1 cellular context compared by ENCODE assay signal in genomic region chr6:127015858-127016257, GRCh38.
TF ChIP-seq lines count a peak whose summit lies in the region.

No MANE protein-coding gene starts in this region.

TF ChIP-seq in GM23338, 12 proteins besides CTCF, POLR2A, EP300 and RAD21 (continued from another document):
- TF ChIP-seq ZNF462 (CRISPR knock-in tag; IDR thresholded peaks at IDR 0.05), result no peak
- TF ChIP-seq CREB1 (CRISPR knock-in tag; IDR thresholded peaks at IDR 0.05; ENCODE audit: low read depth), result no peak
- no peak for TF ChIP-seq STAT1 (IDR thresholded peaks at IDR 0.05; ENCODE audit: unreplicated experiment)
- TF ChIP-seq EZH2phosphoT487 (IDR thresholded peaks at IDR 0.05; ENCODE audit: unreplicated experiment), result no peak
- no peak for TF ChIP-seq ETS1 (IDR thresholded peaks at IDR 0.05)
- TF ChIP-seq POLR2AphosphoS5 (IDR thresholded peaks at IDR 0.05; ENCODE audit: low read depth), result no peak
